In the genomic region with DNA sequence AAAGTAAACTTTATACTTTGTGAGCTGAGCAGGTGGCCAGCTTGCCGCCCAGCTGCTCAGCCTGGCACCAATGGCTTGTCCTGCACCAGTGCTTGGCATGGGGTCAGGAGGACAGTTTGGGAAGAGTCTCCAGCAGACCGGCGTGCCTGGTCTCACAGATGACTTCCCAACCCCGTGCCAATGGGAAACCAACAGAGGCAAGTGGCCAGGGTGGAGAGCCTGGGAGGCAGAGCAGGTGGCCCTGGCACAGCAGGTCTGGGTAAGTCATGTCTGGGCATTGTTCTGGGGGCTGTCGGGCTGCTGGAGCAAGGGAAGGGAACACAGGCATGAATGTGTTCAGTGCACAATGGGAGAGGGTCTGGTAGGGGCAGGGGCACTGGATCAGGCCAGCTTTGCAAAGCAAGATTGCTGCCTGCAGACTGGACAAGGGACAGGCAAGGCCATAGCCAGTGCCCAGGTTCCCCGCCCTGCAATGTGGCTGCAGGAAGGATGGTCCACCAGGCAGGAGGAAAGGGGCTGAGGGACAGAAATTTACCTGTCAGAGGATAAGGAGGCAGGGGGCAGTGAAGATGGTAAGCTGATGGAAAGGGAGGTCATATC, we compare ENCODE assay signal across 15 cellular contexts.
DNase-seq lines count a peak whose midpoint lies in the region; ATAC-seq lines count a peak whose summit lies in the region.
"Had no signal": no experiment of that assay in that cellular context is flagged by ENCODE, and none has a peak within 500 bp of the region (broad histone marks: within the 10 kb centered on the region; RNA-seq: fewer than 3 reads in every experiment).

No MANE protein-coding gene starts in this region.

- H3K27ac Mint-ChIP-seq in stimulated activated memory B cell treated with anti-CD40 and anti-IgM and Interleukin-4, amounts not matched to agents 10 μg/mL and 1 μg/mL and 100 μg/mL, for 72 hours = peak overlapping the region; percentile 20
- H3K27ac Mint-ChIP-seq: B cell; CD4-positive, CD25-positive, alpha-beta regulatory T cell had no signal

- DNase-seq in NCI-H2029 (lab: John Stamatoyannopoulos, UW) = peak; percentile 53
- DNase-seq in NCI-H2196 treated with DMSO at 0.1 percent for 48 hours (lab: John Stamatoyannopoulos, UW; ENCODE audit: unreplicated experiment) = peak; percentile 49
- peak; percentile 32 for DNase-seq in ecto neural progenitor cell (ENCODE audit: low spot score)
- no peak for DNase-seq in sciatic nerve (ENCODE audit: low spot score)
- DNase-seq in middle frontal gyrus (ENCODE audit: extremely low spot score, low spot score) = no peak
- DNase-seq: Calu3; CD4-positive, CD25-positive, alpha-beta regulatory T cell; GOT3; KG1; NCI-H774; SW 1271 had no signal

- H3K27me3 Mint-ChIP-seq in stimulated activated memory B cell treated with anti-CD40 and anti-IgM and Interleukin-4, amounts not matched to agents 10 μg/mL and 1 μg/mL and 100 μg/mL, for 72 hours = peaks cover 43% of the 10 kb centered on the region
- H3K27me3 Mint-ChIP-seq: CD4-positive, CD25-positive, alpha-beta regulatory T cell had no signal

- intact Hi-C loops in sciatic nerve (cut with DNase I) = no loop called here

- no peak for ATAC-seq in stimulated activated memory B cell treated with anti-CD40 and anti-IgM and Interleukin-4, amounts not matched to agents 10 μg/mL and 1 μg/mL and 100 μg/mL, for 72 hours
- ATAC-seq in sciatic nerve (no peak), HG02798 (IDR thresholded peaks at IDR 0.05; ENCODE audit: poor library complexity, unreplicated experiment) (no peak)
- ATAC-seq: Panc1 had no signal

- no peaks in the 10 kb centered on the region for H3K9me3 Mint-ChIP-seq in stimulated activated memory B cell treated with anti-CD40 and anti-IgM and Interleukin-4, amounts not matched to agents 10 μg/mL and 1 μg/mL and 100 μg/mL, for 72 hours

- no peak overlapping the region for H3K4me3 Mint-ChIP-seq in stimulated activated memory B cell treated with anti-CD40 and anti-IgM and Interleukin-4, amounts not matched to agents 10 μg/mL and 1 μg/mL and 100 μg/mL, for 72 hours
- H3K4me3 Mint-ChIP-seq: B cell; CD4-positive, CD25-positive, alpha-beta regulatory T cell had no signal

- H3K36me3 Mint-ChIP-seq in stimulated activated memory B cell treated with anti-CD40 and anti-IgM and Interleukin-4, amounts not matched to agents 10 μg/mL and 1 μg/mL and 100 μg/mL, for 72 hours = no peaks in the 10 kb centered on the region
- H3K36me3 Mint-ChIP-seq: CD4-positive, CD25-positive, alpha-beta regulatory T cell had no signal

- H3K4me1 Mint-ChIP-seq in stimulated activated memory B cell treated with anti-CD40 and anti-IgM and Interleukin-4, amounts not matched to agents 10 μg/mL and 1 μg/mL and 100 μg/mL, for 72 hours = peaks cover 13% of the 10 kb centered on the region

Comparison
In these comparisons a context has a peak if more than half of its experiments do, and no peak if none do; other contexts are left out.
1. DNase-seq: peak in NCI-H2029 (single experiment), NCI-H2196 treated with DMSO at 0.1 percent for 48 hours (single experiment) and ecto neural progenitor cell (single experiment); none in sciatic nerve (single experiment) and middle frontal gyrus (single experiment).